In genomic region chr3:98531622-98532274, GRCh38 we compare ENCODE assay signal across 1 cellular context.
TF ChIP-seq lines count a peak whose summit lies in the region.

Gene GPR15, plus strand, starts transcription at chr3:98531978. Its CDS starts 56 bp downstream, at chr3:98532034.

TF ChIP-seq in SK-N-SH treated with all-trans-retinoic acid at 6 μM for 48 hours, 23 proteins besides CTCF, POLR2A, EP300 and RAD21 (continued from another document):
- no peak for TF ChIP-seq CREB5 (CRISPR knock-in tag; IDR thresholded peaks at IDR 0.05; ENCODE audit: low read depth)
- no peak for TF ChIP-seq ZC3H10 (CRISPR knock-in tag; IDR thresholded peaks at IDR 0.05)
- no peak for TF ChIP-seq OSR1 (CRISPR knock-in tag; IDR thresholded peaks at IDR 0.05)
- TF ChIP-seq ARNTL (CRISPR knock-in tag; IDR thresholded peaks at IDR 0.05; ENCODE audit: borderline replicate concordance, low read depth) = no peak
